In the genomic region with DNA sequence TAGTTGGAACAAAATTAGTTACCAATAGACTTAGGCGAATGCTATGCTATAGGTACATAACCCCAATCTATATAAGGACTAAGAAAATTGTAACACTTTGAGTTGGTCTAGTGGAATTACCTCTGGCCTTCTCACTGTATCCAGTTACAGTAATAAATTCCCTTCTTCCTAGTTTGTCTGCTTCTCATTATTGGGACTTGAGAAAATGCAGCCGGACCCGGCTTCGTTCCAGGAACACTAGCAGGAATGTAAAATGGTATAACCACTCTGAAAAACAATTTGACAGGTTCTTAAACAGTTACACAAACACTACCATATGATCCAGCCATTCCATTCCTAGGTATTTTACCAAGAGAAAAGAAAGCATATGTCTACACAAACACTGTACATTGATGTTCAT, we compare ENCODE assay signal across 24 cellular contexts.
"Had no signal": no experiment of that assay in that cellular context is flagged by ENCODE, and none has a peak within 500 bp of the region (broad histone marks: within the 10 kb centered on the region; RNA-seq: fewer than 3 reads in every experiment).

No MANE protein-coding gene starts in this region.

- DNase-seq: activated CD4-positive, alpha-beta T cell treated with anti-CD3 and anti-CD28 coated beads, Interleukin-2, amount 10 ng/mL, durations not matched to agents 24 days and 14 days; activated CD8-positive, alpha-beta memory T cell treated with anti-CD3 and anti-CD28 coated beads, Interleukin-2, amount 10 ng/mL, durations not matched to agents 7 days and 5 days; activated CD8-positive, alpha-beta T cell treated with anti-CD3 and anti-CD28 coated beads for 36 hours; activated gamma-delta T cell; activated naive CD4-positive, alpha-beta T cell treated with anti-CD3 and anti-CD28 coated beads, Interleukin-2, amount 50 U/mL, for 16 hours; activated naive CD8-positive, alpha-beta T cell treated with anti-CD3 and anti-CD28 coated beads, Interleukin-2, amount 50 U/mL, for 24 hours; endodermal cell; glutamatergic neuron; natural killer cell; pancreas; SHP77; small intestine; stimulated activated CD4-positive, alpha-beta T cell treated with anti-CD3 and anti-CD28 coated beads, Interleukin-15, amount 100 ng/mL, for 24 hours; SW 1271; T-helper 17 cell had no signal

- H3K4me3 ChIP-seq: ascending aorta, coronary artery, pancreas, SK-N-MC, testis had no signal

- H3K36me3 Mint-ChIP-seq: activated CD8-positive, alpha-beta memory T cell treated with anti-CD3 and anti-CD28 coated beads, Interleukin-2, amount 10 ng/mL, durations not matched to agents 7 days and 5 days; natural killer cell; stimulated activated memory B cell treated with anti-CD40 and anti-IgM and Interleukin-4, amounts not matched to agents 10 μg/mL and 1 μg/mL and 100 μg/mL, for 72 hours; type B pancreatic cell had no signal

- H3K27me3 Mint-ChIP-seq: activated CD4-positive, alpha-beta T cell treated with anti-CD3 and anti-CD28 coated beads, Interleukin-2, amount 10 ng/mL, durations not matched to agents 24 days and 14 days; activated CD8-positive, alpha-beta memory T cell treated with anti-CD3 and anti-CD28 coated beads, Interleukin-2, amount 10 ng/mL, durations not matched to agents 7 days and 5 days; activated CD8-positive, alpha-beta T cell treated with anti-CD3 and anti-CD28 coated beads for 36 hours; activated naive CD8-positive, alpha-beta T cell treated with anti-CD3 and anti-CD28 coated beads, Interleukin-2, amount 50 U/mL, for 24 hours; T-helper 17 cell; type B pancreatic cell had no signal

- H3K27ac Mint-ChIP-seq: activated CD4-positive, alpha-beta T cell treated with anti-CD3 and anti-CD28 coated beads, Interleukin-2, amount 10 ng/mL, durations not matched to agents 24 days and 14 days; activated CD8-positive, alpha-beta memory T cell treated with anti-CD3 and anti-CD28 coated beads, Interleukin-2, amount 10 ng/mL, durations not matched to agents 7 days and 5 days; activated CD8-positive, alpha-beta T cell treated with anti-CD3 and anti-CD28 coated beads for 36 hours; activated naive CD8-positive, alpha-beta T cell treated with anti-CD3 and anti-CD28 coated beads, Interleukin-2, amount 50 U/mL, for 24 hours; activated T-helper 1 cell treated with anti-CD3 and anti-CD28 coated beads, Interleukin-12 subunit alpha, Interleukin-12 subunit beta, Interleukin-2, Interleukin-4 antibody, amounts not matched to agents 30 ng/mL and 10 ng/mL and 1 ng/mL, durations not matched to agents 14 hours and 24 hours and 36 hours; endodermal cell; natural killer cell; stimulated activated memory B cell treated with anti-CD40 and anti-IgM and Interleukin-4, amounts not matched to agents 10 μg/mL and 1 μg/mL and 100 μg/mL, for 72 hours; T-helper 17 cell; type B pancreatic cell had no signal

- ATAC-seq: activated CD8-positive, alpha-beta memory T cell treated with anti-CD3 and anti-CD28 coated beads, Interleukin-2, amount 10 ng/mL, durations not matched to agents 7 days and 5 days; activated CD8-positive, alpha-beta T cell treated with anti-CD3 and anti-CD28 coated beads for 36 hours; activated naive CD8-positive, alpha-beta T cell treated with anti-CD3 and anti-CD28 coated beads, Interleukin-2, amount 50 U/mL, for 24 hours; left lobe of liver; natural killer cell; T-helper 17 cell had no signal

- H3K9me3 ChIP-seq: ascending aorta, neutrophil, pancreas, testis had no signal

- H3K27me3 ChIP-seq: ascending aorta, neutrophil, pancreas, testis had no signal

- H3K9me3 Mint-ChIP-seq: activated CD4-positive, alpha-beta T cell treated with anti-CD3 and anti-CD28 coated beads, Interleukin-2, amount 10 ng/mL, durations not matched to agents 24 days and 14 days; activated naive CD8-positive, alpha-beta T cell treated with anti-CD3 and anti-CD28 coated beads, Interleukin-2, amount 50 U/mL, for 24 hours; activated T-helper 1 cell treated with anti-CD3 and anti-CD28 coated beads, Interleukin-12 subunit alpha, Interleukin-12 subunit beta, Interleukin-2, Interleukin-4 antibody, amounts not matched to agents 30 ng/mL and 10 ng/mL and 1 ng/mL, durations not matched to agents 14 hours and 24 hours and 36 hours; endodermal cell; type B pancreatic cell had no signal

- H3K4me3 Mint-ChIP-seq: activated CD4-positive, alpha-beta T cell treated with anti-CD3 and anti-CD28 coated beads, Interleukin-2, amount 10 ng/mL, durations not matched to agents 24 days and 14 days; activated CD8-positive, alpha-beta memory T cell treated with anti-CD3 and anti-CD28 coated beads, Interleukin-2, amount 10 ng/mL, durations not matched to agents 7 days and 5 days; activated CD8-positive, alpha-beta T cell treated with anti-CD3 and anti-CD28 coated beads for 36 hours; activated naive CD8-positive, alpha-beta T cell treated with anti-CD3 and anti-CD28 coated beads, Interleukin-2, amount 50 U/mL, for 24 hours; activated T-helper 1 cell treated with anti-CD3 and anti-CD28 coated beads, Interleukin-12 subunit alpha, Interleukin-12 subunit beta, Interleukin-2, Interleukin-4 antibody, amounts not matched to agents 30 ng/mL and 10 ng/mL and 1 ng/mL, durations not matched to agents 14 hours and 24 hours and 36 hours; endodermal cell; natural killer cell; stimulated activated memory B cell treated with anti-CD40 and anti-IgM and Interleukin-4, amounts not matched to agents 10 μg/mL and 1 μg/mL and 100 μg/mL, for 72 hours; T-helper 17 cell; type B pancreatic cell had no signal

- H3K27ac ChIP-seq: ascending aorta, coronary artery, neutrophil, pancreas, SK-N-MC had no signal

- H3K4me1 Mint-ChIP-seq: activated CD4-positive, alpha-beta T cell treated with anti-CD3 and anti-CD28 coated beads, Interleukin-2, amount 10 ng/mL, durations not matched to agents 24 days and 14 days; activated CD8-positive, alpha-beta memory T cell treated with anti-CD3 and anti-CD28 coated beads, Interleukin-2, amount 10 ng/mL, durations not matched to agents 7 days and 5 days; activated naive CD8-positive, alpha-beta T cell treated with anti-CD3 and anti-CD28 coated beads, Interleukin-2, amount 50 U/mL, for 24 hours; natural killer cell; stimulated activated memory B cell treated with anti-CD40 and anti-IgM and Interleukin-4, amounts not matched to agents 10 μg/mL and 1 μg/mL and 100 μg/mL, for 72 hours; T-helper 17 cell had no signal

- H3K4me1 ChIP-seq: ascending aorta, pancreas, testis had no signal

- H3K36me3 ChIP-seq: ascending aorta, neutrophil, pancreas had no signal
